Comparison of ENCODE assay signal across 20 cellular contexts in the genomic region with DNA sequence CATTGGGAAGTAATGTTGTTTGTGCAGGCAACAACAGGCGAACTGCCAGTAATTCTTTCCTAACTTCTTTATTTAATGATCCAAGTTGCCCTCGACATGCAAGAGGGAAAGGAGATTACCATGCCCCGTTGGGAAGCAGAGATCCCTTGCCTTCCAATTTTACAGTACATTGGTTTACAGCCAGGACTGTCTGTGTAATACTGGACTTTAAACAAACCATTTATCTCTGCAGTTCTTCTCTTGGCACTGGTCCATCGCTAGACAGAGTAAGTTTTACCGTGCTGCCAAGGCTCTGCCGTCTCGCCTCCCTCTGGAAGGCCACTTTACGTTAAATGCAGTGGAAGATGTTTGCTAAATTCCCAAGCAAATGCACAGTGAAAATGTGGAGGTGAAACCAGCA.
"Had no signal": no experiment of that assay in that cellular context is flagged by ENCODE, and none has a peak within 500 bp of the region (broad histone marks: within the 10 kb centered on the region; RNA-seq: fewer than 3 reads in every experiment).

No MANE protein-coding gene starts in this region.

- H3K9me2 ChIP-seq: SK-N-SH had no signal

- H3K9me3 ChIP-seq: MG63, SK-N-SH had no signal

- ATAC-seq: HepG2, Panc1 had no signal

- H3K27me3 ChIP-seq: MG63 had no signal

- FAIRE-seq: HepG2 had no signal

- H3K4me2 ChIP-seq: SK-N-SH had no signal

- H3K36me3 ChIP-seq: MG63 had no signal

- H3K4me3 ChIP-seq: MG63 had no signal

- H3K27ac ChIP-seq: RWPE1 had no signal

- DNase-seq: IMR-90, Karpas-422, KG1, MG63, NCI-H1092, NCI-H1436 treated with DMSO at 0.1 percent for 48 hours, NCI-H1694, NCI-H187 treated with DMSO at 0.1 percent for 48 hours, NCI-H2029 treated with DMSO at 0.1 percent for 48 hours, NCI-H2171 treated with DMSO at 0.1 percent for 48 hours, NCI-H446, NCI-H510A, NCI-H524 treated with DMSO at 0.1 percent for 48 hours, NCI-H774, SHP77, SK-N-SH, SW 1271 had no signal
